ENCODE assay signal across 36 cellular contexts in the genomic region with DNA sequence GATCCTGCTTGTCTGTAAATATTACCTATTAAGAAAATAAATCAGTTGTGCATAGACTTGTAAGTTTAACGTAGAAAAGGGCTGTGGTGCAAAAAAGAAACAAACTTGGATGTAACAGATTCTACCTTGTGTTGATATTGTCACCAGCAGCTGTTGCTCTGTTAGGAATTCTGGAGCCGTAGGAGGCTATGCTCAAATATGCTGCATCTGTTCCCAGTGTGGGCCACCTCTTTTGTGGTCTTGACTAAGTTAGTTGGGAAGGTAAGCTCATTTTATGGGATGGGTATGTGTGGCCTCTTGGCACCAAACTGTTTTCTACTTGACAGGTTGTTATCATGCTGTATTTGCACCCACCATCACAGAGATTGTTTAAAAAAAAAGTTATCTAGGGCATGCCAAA. TPM values are rescaled to one million over a fixed set of nuclear protein-coding genes. Genes with fewer than 3 reads are reported as not detected.
"Had no signal": no experiment of that assay in that cellular context is flagged by ENCODE, and none has a peak within 500 bp of the region (broad histone marks: within the 10 kb centered on the region; RNA-seq: fewer than 3 reads in every experiment).

No MANE protein-coding gene starts in this region.

- H3K4me1 ChIP-seq: adrenal gland, foreskin keratinocyte had no signal

- H3K27me3 ChIP-seq: adrenal gland, body of pancreas, esophagus muscularis mucosa, foreskin keratinocyte, gastrocnemius medialis had no signal

- DNase-seq: activated B cell treated with CpG ODN at 0.5 μM for 24 hours; activated CD4-positive, alpha-beta memory T cell treated with anti-CD3 and anti-CD28 coated beads for 36 hours; activated CD4-positive, alpha-beta T cell treated with anti-CD3 and anti-CD28 coated beads, Interleukin-2, amount 10 ng/mL, durations not matched to agents 24 days and 14 days; activated CD8-positive, alpha-beta memory T cell treated with anti-CD3 and anti-CD28 coated beads, Interleukin-2, amount 10 ng/mL, durations not matched to agents 7 days and 5 days; activated CD8-positive, alpha-beta memory T cell treated with anti-CD3 and anti-CD28 coated beads, Interleukin-2, amount 50 U/mL, for 4 hours; activated CD8-positive, alpha-beta T cell treated with anti-CD3 and anti-CD28 coated beads, Interleukin-2, amount 10 ng/mL, durations not matched to agents 7 days and 5 days; activated effector memory CD4-positive, alpha-beta T cell treated with anti-CD3 and anti-CD28 coated beads, Interleukin-2, amount 50 U/mL, for 16 hours; activated naive CD4-positive, alpha-beta T cell treated with anti-CD3 and anti-CD28 coated beads for 36 hours; activated naive CD8-positive, alpha-beta T cell treated with anti-CD3 and anti-CD28 coated beads for 36 hours; activated naive CD8-positive, alpha-beta T cell treated with anti-CD3 and anti-CD28 coated beads, Interleukin-2, amount 50 U/mL, for 24 hours; activated T-cell treated with anti-CD3 and anti-CD28 coated beads, Interleukin-2, amount 50 U/mL, for 1 hour; activated T-cell treated with anti-CD3 and anti-CD28 coated beads, Interleukin-2, amount 50 U/mL, for 48 hours; adrenal gland; amygdala; aorta; body of pancreas; caudate nucleus; cortex of kidney; dermis blood vessel endothelial cell; effector CD4-positive, alpha-beta T cell; effector memory CD8-positive, alpha-beta T cell; foreskin keratinocyte; gastrocnemius medialis; glutamatergic neuron; T-helper 1 cell; T-helper 17 cell; T1000; WERI-Rb-1 had no signal

- H3K27ac Mint-ChIP-seq: activated B cell treated with CpG ODN at 0.5 μM for 24 hours; activated CD4-positive, alpha-beta memory T cell treated with anti-CD3 and anti-CD28 coated beads for 36 hours; activated CD4-positive, alpha-beta T cell treated with anti-CD3 and anti-CD28 coated beads, Interleukin-2, amount 10 ng/mL, durations not matched to agents 24 days and 14 days; activated CD8-positive, alpha-beta memory T cell treated with anti-CD3 and anti-CD28 coated beads, Interleukin-2, amount 10 ng/mL, durations not matched to agents 7 days and 5 days; activated CD8-positive, alpha-beta T cell treated with anti-CD3 and anti-CD28 coated beads, Interleukin-2, amount 10 ng/mL, durations not matched to agents 7 days and 5 days; activated naive CD4-positive, alpha-beta T cell treated with anti-CD3 and anti-CD28 coated beads for 36 hours; activated naive CD4-positive, alpha-beta T cell treated with anti-CD3 and anti-CD28 coated beads, Interleukin-2, amount 50 U/mL, for 24 hours; activated naive CD8-positive, alpha-beta T cell treated with anti-CD3 and anti-CD28 coated beads for 36 hours; activated naive CD8-positive, alpha-beta T cell treated with anti-CD3 and anti-CD28 coated beads, Interleukin-2, amount 50 U/mL, for 24 hours; activated T-helper 1 cell treated with anti-CD3 and anti-CD28 coated beads, Interleukin-12 subunit alpha, Interleukin-12 subunit beta, Interleukin-2, Interleukin-4 antibody, amounts not matched to agents 30 ng/mL and 10 ng/mL and 1 ng/mL, durations not matched to agents 14 hours and 24 hours and 36 hours; activated T-helper 2 cell treated with anti-CD3 and anti-CD28 coated beads, Interferon-gamma antibody, Interleukin-2, Interleukin-4, amounts not matched to agents 10 μg/mL and 5 μg/mL and 100 μg/mL, durations not matched to agents 14 hours and 24 hours and 36 hours; effector memory CD8-positive, alpha-beta T cell; T-helper 17 cell; T-helper 2 cell treated with Interferon-gamma antibody and Interleukin-4, amounts not matched to agents 5 μg/mL and 100 μg/mL, for 36 hours had no signal

- H3K27me3 Mint-ChIP-seq: activated CD4-positive, alpha-beta T cell treated with anti-CD3 and anti-CD28 coated beads, Interleukin-2, amount 10 ng/mL, durations not matched to agents 24 days and 14 days; activated naive CD4-positive, alpha-beta T cell treated with anti-CD3 and anti-CD28 coated beads, Interleukin-2, amount 50 U/mL, for 24 hours had no signal

- H3K4me3 ChIP-seq: adrenal gland, body of pancreas, esophagus muscularis mucosa, gastrocnemius medialis had no signal

- H3K4me3 Mint-ChIP-seq: activated B cell treated with CpG ODN at 0.5 μM for 24 hours; activated CD4-positive, alpha-beta memory T cell treated with anti-CD3 and anti-CD28 coated beads for 36 hours; activated CD4-positive, alpha-beta T cell treated with anti-CD3 and anti-CD28 coated beads, Interleukin-2, amount 10 ng/mL, durations not matched to agents 24 days and 14 days; activated CD8-positive, alpha-beta memory T cell treated with anti-CD3 and anti-CD28 coated beads, Interleukin-2, amount 10 ng/mL, durations not matched to agents 7 days and 5 days; activated CD8-positive, alpha-beta T cell treated with anti-CD3 and anti-CD28 coated beads, Interleukin-2, amount 10 ng/mL, durations not matched to agents 7 days and 5 days; activated naive CD4-positive, alpha-beta T cell treated with anti-CD3 and anti-CD28 coated beads for 36 hours; activated naive CD4-positive, alpha-beta T cell treated with anti-CD3 and anti-CD28 coated beads, Interleukin-2, amount 50 U/mL, for 24 hours; activated naive CD8-positive, alpha-beta T cell treated with anti-CD3 and anti-CD28 coated beads for 36 hours; activated naive CD8-positive, alpha-beta T cell treated with anti-CD3 and anti-CD28 coated beads, Interleukin-2, amount 50 U/mL, for 24 hours; activated T-helper 1 cell treated with anti-CD3 and anti-CD28 coated beads, Interleukin-12 subunit alpha, Interleukin-12 subunit beta, Interleukin-2, Interleukin-4 antibody, amounts not matched to agents 30 ng/mL and 10 ng/mL and 1 ng/mL, durations not matched to agents 14 hours and 24 hours and 36 hours; effector memory CD8-positive, alpha-beta T cell; T-helper 17 cell; T-helper 2 cell treated with Interferon-gamma antibody and Interleukin-4, amounts not matched to agents 5 μg/mL and 100 μg/mL, for 36 hours had no signal

- ATAC-seq: activated CD4-positive, CD25-positive, alpha-beta regulatory T cell treated with anti-CD3 and anti-CD28 coated beads, Interleukin-2, amount 50 U/mL, for 24 hours; activated CD8-positive, alpha-beta memory T cell treated with anti-CD3 and anti-CD28 coated beads, Interleukin-2, amount 10 ng/mL, durations not matched to agents 7 days and 5 days; activated CD8-positive, alpha-beta T cell treated with anti-CD3 and anti-CD28 coated beads, Interleukin-2, amount 10 ng/mL, durations not matched to agents 7 days and 5 days; activated naive CD8-positive, alpha-beta T cell treated with anti-CD3 and anti-CD28 coated beads, Interleukin-2, amount 50 U/mL, for 24 hours; body of pancreas; effector memory CD8-positive, alpha-beta T cell; foreskin keratinocyte; gastrocnemius medialis; T-helper 17 cell had no signal

- H3K27ac ChIP-seq: adrenal gland, esophagus muscularis mucosa, foreskin keratinocyte, gastrocnemius medialis, WERI-Rb-1 had no signal

- H3K36me3 ChIP-seq: adrenal gland, esophagus muscularis mucosa, gastrocnemius medialis, WERI-Rb-1 had no signal

- H3K4me1 Mint-ChIP-seq: activated B cell treated with CpG ODN at 0.5 μM for 24 hours; activated naive CD4-positive, alpha-beta T cell treated with anti-CD3 and anti-CD28 coated beads, Interleukin-2, amount 50 U/mL, for 24 hours had no signal

- H3K9me3 Mint-ChIP-seq: activated B cell treated with CpG ODN at 0.5 μM for 24 hours; activated CD4-positive, alpha-beta memory T cell treated with anti-CD3 and anti-CD28 coated beads for 36 hours; activated CD4-positive, alpha-beta T cell treated with anti-CD3 and anti-CD28 coated beads, Interleukin-2, amount 10 ng/mL, durations not matched to agents 24 days and 14 days; activated naive CD4-positive, alpha-beta T cell treated with anti-CD3 and anti-CD28 coated beads for 36 hours; activated naive CD4-positive, alpha-beta T cell treated with anti-CD3 and anti-CD28 coated beads, Interleukin-2, amount 50 U/mL, for 24 hours; activated naive CD8-positive, alpha-beta T cell treated with anti-CD3 and anti-CD28 coated beads for 36 hours; activated naive CD8-positive, alpha-beta T cell treated with anti-CD3 and anti-CD28 coated beads, Interleukin-2, amount 50 U/mL, for 24 hours; activated T-helper 1 cell treated with anti-CD3 and anti-CD28 coated beads, Interleukin-12 subunit alpha, Interleukin-12 subunit beta, Interleukin-2, Interleukin-4 antibody, amounts not matched to agents 30 ng/mL and 10 ng/mL and 1 ng/mL, durations not matched to agents 14 hours and 24 hours and 36 hours; activated T-helper 2 cell treated with anti-CD3 and anti-CD28 coated beads, Interferon-gamma antibody, Interleukin-2, Interleukin-4, amounts not matched to agents 10 μg/mL and 5 μg/mL and 100 μg/mL, durations not matched to agents 14 hours and 24 hours and 36 hours; effector memory CD8-positive, alpha-beta T cell; T-helper 2 cell treated with Interferon-gamma antibody and Interleukin-4, amounts not matched to agents 5 μg/mL and 100 μg/mL, for 36 hours had no signal

- H3K36me3 Mint-ChIP-seq: activated CD4-positive, alpha-beta memory T cell treated with anti-CD3 and anti-CD28 coated beads for 36 hours; activated CD8-positive, alpha-beta memory T cell treated with anti-CD3 and anti-CD28 coated beads, Interleukin-2, amount 10 ng/mL, durations not matched to agents 7 days and 5 days; activated naive CD4-positive, alpha-beta T cell treated with anti-CD3 and anti-CD28 coated beads, Interleukin-2, amount 50 U/mL, for 24 hours; activated naive CD8-positive, alpha-beta T cell treated with anti-CD3 and anti-CD28 coated beads for 36 hours had no signal

- H3K9me3 ChIP-seq: adrenal gland, body of pancreas, esophagus muscularis mucosa, gastrocnemius medialis had no signal

RNA-seq across cellular contexts. Expression of gene RAG2, which starts 29.4 kb away (rescaled TPM):
- total RNA-seq: activated B cell treated with CpG ODN at 0.5 μM for 24 hours; activated CD4-positive, alpha-beta memory T cell treated with anti-CD3 and anti-CD28 coated beads for 36 hours; activated CD4-positive, alpha-beta T cell treated with anti-CD3 and anti-CD28 coated beads, Interleukin-2, amount 10 ng/mL, durations not matched to agents 24 days and 14 days; activated CD8-positive, alpha-beta memory T cell treated with anti-CD3 and anti-CD28 coated beads for 36 hours; activated CD8-positive, alpha-beta memory T cell treated with anti-CD3 and anti-CD28 coated beads, Interleukin-2, amount 10 ng/mL, durations not matched to agents 7 days and 5 days; activated CD8-positive, alpha-beta T cell treated with anti-CD3 and anti-CD28 coated beads, Interleukin-2, amount 10 ng/mL, durations not matched to agents 7 days and 5 days; activated naive CD4-positive, alpha-beta T cell treated with anti-CD3 and anti-CD28 coated beads for 36 hours; activated naive CD8-positive, alpha-beta T cell treated with anti-CD3 and anti-CD28 coated beads for 36 hours; activated T-helper 1 cell treated with anti-CD3 and anti-CD28 coated beads, Interleukin-12 subunit alpha, Interleukin-12 subunit beta, Interleukin-2, Interleukin-4 antibody, amounts not matched to agents 30 ng/mL and 10 ng/mL and 1 ng/mL, durations not matched to agents 14 hours and 24 hours and 36 hours; activated T-helper 2 cell treated with anti-CD3 and anti-CD28 coated beads, Interferon-gamma antibody, Interleukin-2, Interleukin-4, amounts not matched to agents 10 μg/mL and 5 μg/mL and 100 μg/mL, durations not matched to agents 14 hours and 24 hours and 36 hours; adrenal gland; aorta; body of pancreas; chondrocyte; dermis blood vessel endothelial cell; esophagus muscularis mucosa; foreskin keratinocyte; gastrocnemius medialis; T-helper 17 cell had no signal
- polyA plus RNA-seq: adrenal gland, aorta, foreskin keratinocyte had no signal
